17 cellular contexts compared by ENCODE assay signal in the genomic region with DNA sequence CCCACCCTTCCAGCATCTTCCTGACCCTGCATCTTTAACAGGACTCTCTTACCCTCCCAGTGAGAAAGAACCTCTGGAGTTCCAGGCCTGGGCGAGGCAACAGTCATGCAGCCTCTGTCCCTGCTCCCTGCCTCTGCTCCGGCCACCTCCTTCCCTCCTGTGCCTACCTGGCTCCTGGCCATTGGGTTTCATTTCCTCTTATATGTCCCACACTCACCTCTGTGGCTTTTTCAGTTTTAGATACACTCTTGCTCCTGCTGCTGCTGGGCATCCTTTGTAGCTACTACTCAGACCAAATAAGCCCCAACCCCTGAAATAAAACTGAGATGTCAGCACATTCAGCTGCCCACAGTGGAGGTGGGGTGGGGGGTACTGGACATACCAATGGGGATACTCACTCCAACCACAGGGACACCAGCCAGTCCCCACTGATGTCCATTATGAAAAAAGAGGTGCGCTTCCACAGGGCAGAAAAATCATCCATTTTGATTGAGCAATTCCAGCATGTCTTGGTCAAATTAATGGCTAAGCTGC.
A peak's percentile ranks its signal among the peaks of the same experiment; 100 is the strongest.
DNase-seq lines count a peak whose midpoint lies in the region; ATAC-seq and TF ChIP-seq lines count a peak whose summit lies in the region.
"Had no signal": no experiment of that assay in that cellular context is flagged by ENCODE, and none has a peak within 500 bp of the region (broad histone marks: within the 10 kb centered on the region; RNA-seq: fewer than 3 reads in every experiment).

No MANE protein-coding gene starts in this region.

- H3K27ac ChIP-seq in RWPE2 (ENCODE audit: poor library complexity, severe bottlenecking): no peak overlapping the region
- H3K27ac ChIP-seq in CD4-positive, alpha-beta memory T cell (ENCODE audit: low read depth, low read length): no peak overlapping the region
- H3K27ac ChIP-seq: BLaER1, HL-60 had no signal

- H3K27me3 Mint-ChIP-seq in CD4-positive, alpha-beta memory T cell: peaks cover 2 to 9% of the 10 kb centered on the region in 2 donors
- peaks cover 4% of the 10 kb centered on the region for H3K27me3 Mint-ChIP-seq in chondrocyte (ENCODE audit: low read depth)

- H3K4me3 Mint-ChIP-seq in CD4-positive, alpha-beta memory T cell: no peak overlapping the region
- H3K4me3 Mint-ChIP-seq in chondrocyte (ENCODE audit: unreplicated experiment): no peak overlapping the region
- H3K4me3 Mint-ChIP-seq: CD8-positive, alpha-beta memory T cell; GM23338 had no signal

- no peaks in the 10 kb centered on the region for H3K9me3 ChIP-seq in RWPE2 (ENCODE audit: severe bottlenecking)
- no peaks in the 10 kb centered on the region for H3K9me3 ChIP-seq in CD4-positive, alpha-beta memory T cell (ENCODE audit: control insufficient read depth in 1 of 2, low read length in 2 of 2)
- H3K9me3 ChIP-seq: BLaER1 had no signal

- H3K36me3 ChIP-seq in RWPE2 (ENCODE audit: low read depth): no peaks in the 10 kb centered on the region
- no peaks in the 10 kb centered on the region for H3K36me3 ChIP-seq in CD4-positive, alpha-beta memory T cell (ENCODE audit: insufficient read depth, low read length)
- H3K36me3 ChIP-seq: BLaER1 had no signal

- H3K4me3 ChIP-seq in RWPE2 (ENCODE audit: severe bottlenecking): no peak overlapping the region
- H3K4me3 ChIP-seq in CD4-positive, alpha-beta memory T cell (ENCODE audit: low read length in 2 of 2): no peak overlapping the region
- H3K4me3 ChIP-seq: BLaER1, GM23338, K562 had no signal

- H3K27me3 ChIP-seq in RWPE2 (ENCODE audit: insufficient read depth, poor library complexity, severe bottlenecking): no peaks in the 10 kb centered on the region
- H3K27me3 ChIP-seq in CD4-positive, alpha-beta memory T cell (ENCODE audit: insufficient read depth, low read length): no peaks in the 10 kb centered on the region
- H3K27me3 ChIP-seq: BLaER1 had no signal

- no peak overlapping the region for H3K27ac Mint-ChIP-seq in CD4-positive, alpha-beta memory T cell
- H3K27ac Mint-ChIP-seq in chondrocyte (ENCODE audit: unreplicated experiment): no peak overlapping the region
- H3K27ac Mint-ChIP-seq: CD8-positive, alpha-beta memory T cell; GM23338 had no signal

- TF ChIP-seq CTCF in RWPE2 (IDR thresholded peaks at IDR 0.05; ENCODE audit: poor library complexity, severe bottlenecking) (no peak), chondrocyte (IDR thresholded peaks at IDR 0.05) (no peak)

- no peaks in the 10 kb centered on the region for H3K4me1 Mint-ChIP-seq in CD4-positive, alpha-beta memory T cell
- H3K4me1 Mint-ChIP-seq in chondrocyte (ENCODE audit: low read depth): no peaks in the 10 kb centered on the region
- H3K4me1 Mint-ChIP-seq: CD8-positive, alpha-beta memory T cell had no signal

- H3K9me3 Mint-ChIP-seq in CD4-positive, alpha-beta memory T cell: peaks cover 0 to 2% (median 0%) of the 10 kb centered on the region in 8 donors
- H3K9me3 Mint-ChIP-seq in chondrocyte (ENCODE audit: low read depth): no peaks in the 10 kb centered on the region
- H3K9me3 Mint-ChIP-seq: CD8-positive, alpha-beta memory T cell; GM23338 had no signal

- H3K4me1 ChIP-seq in RWPE2 (ENCODE audit: insufficient read depth, poor library complexity, severe bottlenecking): no peaks in the 10 kb centered on the region
- H3K4me1 ChIP-seq in CD4-positive, alpha-beta memory T cell (ENCODE audit: insufficient read depth, low read length): no peaks in the 10 kb centered on the region
- H3K4me1 ChIP-seq: BLaER1 had no signal

- CTCF ChIA-PET in CD4-positive, alpha-beta memory T cell (lab: Charles Lee; ENCODE audit: partially characterized antibody): interaction anchor here (1.0 kb wide), 1 partner anchor 8 kb away, joined by 3 read pairs; no protein-coding TSS in a partner anchor

- peak; percentile 17 for DNase-seq in NCI-H69 (lab: John Stamatoyannopoulos, UW)
- no peak for DNase-seq in RWPE2 (ENCODE audit: low spot score)
- peak; percentile 36 for DNase-seq in islet precursor cell
- DNase-seq in Ammon's horn (ENCODE audit: low spot score): no peak
- no peak for DNase-seq in CD4-positive, alpha-beta memory T cell
- no peak for DNase-seq in activated CD4-positive, alpha-beta T cell treated with anti-CD3 and anti-CD28 coated beads, Interleukin-2, amount 50 U/mL, for 4 hours
- DNase-seq in chondrocyte (ENCODE audit: low spot score): no peak
- DNase-seq: AML-193; CD8-positive, alpha-beta memory T cell; COR-L47; DMS 273 treated with DMSO at 0.1 percent for 48 hours; HCEC 1CT; IMR-90 had no signal

- intact Hi-C loops in CD4-positive, alpha-beta memory T cell (cut with micrococcal nuclease): no loop called here

- no peaks in the 10 kb centered on the region for H3K36me3 Mint-ChIP-seq in CD4-positive, alpha-beta memory T cell
- H3K36me3 Mint-ChIP-seq in chondrocyte (ENCODE audit: low read depth): no peaks in the 10 kb centered on the region
- H3K36me3 Mint-ChIP-seq: CD8-positive, alpha-beta memory T cell had no signal

- POLR2A ChIA-PET in CD4-positive, alpha-beta memory T cell (lab: Charles Lee; ENCODE audit: partially characterized antibody): no interaction called here

- ATAC-seq in RWPE2 (ENCODE audit: low read depth): peak; percentile 17; the same call in 1 of the 3 replicates
- ATAC-seq: GM23338, K562 had no signal

Comparison
In these comparisons a context has a peak if more than half of its experiments do, and no peak if none do; other contexts are left out.
1. DNase-seq: peak in NCI-H69 (single experiment) and islet precursor cell (single experiment); none in RWPE2 (single experiment), Ammon's horn (single experiment), CD4-positive, alpha-beta memory T cell (0 of 5), activated CD4-positive, alpha-beta T cell treated with anti-CD3 and anti-CD28 coated beads, Interleukin-2, amount 50 U/mL, for 4 hours (0 of 2) and chondrocyte (single experiment).